In the genomic region with DNA sequence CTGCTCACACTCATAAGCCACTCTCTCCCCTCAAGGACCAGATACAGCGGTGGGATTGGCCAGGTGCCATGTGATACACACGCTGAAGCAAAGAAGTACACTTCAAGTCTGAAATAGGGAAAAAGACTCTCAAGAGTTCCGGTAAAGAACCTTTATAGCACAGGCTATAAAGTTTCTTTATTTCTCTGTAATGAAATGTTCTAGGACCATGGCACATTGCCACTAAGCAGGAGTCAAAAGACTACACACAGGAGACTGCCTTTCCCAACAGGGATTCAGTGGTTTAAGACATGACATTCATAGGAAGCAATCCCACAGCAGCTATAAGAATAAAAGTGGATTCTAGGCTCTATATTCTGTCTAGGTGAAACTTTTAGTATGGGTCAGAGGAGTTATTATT, we compare ENCODE assay signal across 19 cellular contexts.
"Had no signal": no experiment of that assay in that cellular context is flagged by ENCODE, and none has a peak within 500 bp of the region (broad histone marks: within the 10 kb centered on the region; RNA-seq: fewer than 3 reads in every experiment).

No MANE protein-coding gene starts in this region.

- FAIRE-seq: endometrium had no signal

- H3K9me3 ChIP-seq: esophagus muscularis mucosa, gastrocnemius medialis, heart right ventricle, left ventricle myocardium inferior, lower lobe of right lung, psoas muscle, suprapubic skin, tibial artery had no signal

- H3K27ac ChIP-seq: esophagus muscularis mucosa, gastrocnemius medialis, heart right ventricle, left ventricle myocardium inferior, lower lobe of right lung, parathyroid adenoma, psoas muscle, skin epidermis, suprapubic skin, tibial artery had no signal

- H3K4me1 ChIP-seq: gastrocnemius medialis, heart right ventricle, left ventricle myocardium inferior, lower lobe of right lung, parathyroid adenoma, psoas muscle, suprapubic skin, tibial artery had no signal

- H3K27me3 ChIP-seq: esophagus muscularis mucosa, gastrocnemius medialis, suprapubic skin, tibial artery had no signal

- H3K4me3 ChIP-seq: esophagus muscularis mucosa, gastrocnemius medialis, heart right ventricle, left ventricle myocardium inferior, lower lobe of right lung, psoas muscle, skin epidermis, suprapubic skin, tibial artery had no signal

- H3K36me3 ChIP-seq: esophagus muscularis mucosa, gastrocnemius medialis, heart right ventricle, left ventricle myocardium inferior, lower lobe of right lung, suprapubic skin, tibial artery had no signal

- H3K79me2 ChIP-seq: parathyroid adenoma had no signal

- H2AFZ ChIP-seq: parathyroid adenoma had no signal

- H3K9ac ChIP-seq: parathyroid adenoma had no signal

- DNase-seq: cortex of kidney; effector memory CD4-positive, alpha-beta T cell; gastrocnemius medialis; heart right ventricle; hypothalamus; islet precursor cell; left ventricle myocardium inferior; lower lobe of right lung; naive B cell; psoas muscle; retina; stimulated activated CD4-positive, alpha-beta T cell treated with anti-CD3 and anti-CD28 coated beads, Interleukin-2, amount 100 ng/mL, for 24 hours; stimulated activated naive CD4-positive, alpha-beta T cell treated with Interleukin-2 at 50 U/mL for 16 hours; tibial artery had no signal
